In the genomic region with DNA sequence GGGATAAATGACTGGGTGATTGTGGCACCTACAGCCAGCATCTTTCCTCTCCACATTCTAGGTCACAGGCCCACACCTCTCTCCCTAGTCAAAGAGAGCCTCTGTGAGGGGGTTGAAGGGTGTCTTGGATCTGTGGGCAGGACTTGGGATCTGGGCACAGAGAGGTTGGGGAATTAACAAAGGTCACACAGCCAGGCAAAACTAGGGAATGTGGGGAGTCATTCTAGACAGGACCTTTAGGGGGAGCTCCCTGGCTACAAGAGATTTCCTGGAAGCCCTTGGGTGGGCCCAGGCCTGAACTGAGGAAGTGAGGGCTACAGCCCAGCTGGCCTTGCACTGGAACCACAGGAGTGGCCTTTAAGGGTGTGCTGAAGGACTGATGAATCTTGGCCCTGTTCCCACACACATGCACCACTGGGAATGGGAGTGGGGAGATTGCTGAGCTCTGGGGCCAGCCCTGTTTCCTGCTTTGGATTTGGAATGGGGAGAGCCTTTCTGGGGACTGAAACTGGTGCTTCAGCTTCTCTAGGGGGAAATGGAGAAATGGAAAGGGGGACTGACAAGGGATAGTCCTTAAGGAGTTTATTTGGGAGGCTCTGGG, we compare ENCODE assay signal across 8 cellular contexts. TPM values are rescaled to one million over a fixed set of nuclear protein-coding genes. Genes with fewer than 3 reads are reported as not detected.
DNase-seq lines count a peak whose midpoint lies in the region; ATAC-seq and TF ChIP-seq lines count a peak whose summit lies in the region.

No MANE protein-coding gene starts in this region.

- peak overlapping the region; percentile 25 for H3K4me3 Mint-ChIP-seq in neural progenitor cell

- H3K27ac Mint-ChIP-seq in neural progenitor cell: peak overlapping the region; percentile 76

- no peaks in the 10 kb centered on the region for H3K79me2 ChIP-seq in neural progenitor cell (ENCODE audit: low read depth)

- no peak overlapping the region for H2AFZ ChIP-seq in neural progenitor cell (replicated peaks)

- peaks cover 74% of the 10 kb centered on the region for H4K20me1 ChIP-seq in neural progenitor cell (ENCODE audit: low read depth)

- H3K9me3 ChIP-seq in neural progenitor cell (ENCODE audit: low read depth): no peaks in the 10 kb centered on the region

- H3K4me1 Mint-ChIP-seq in neural progenitor cell: peaks cover 66% of the 10 kb centered on the region

- no peaks in the 10 kb centered on the region for H3K36me3 Mint-ChIP-seq in neural progenitor cell

- H3K27ac ChIP-seq in neural progenitor cell: no peak overlapping the region

- H3K27me3 ChIP-seq in neural progenitor cell: peaks cover 4% of the 10 kb centered on the region

- ATAC-seq in GM18498 (IDR thresholded peaks at IDR 0.05; ENCODE audit: unreplicated experiment) (no peak), HG02885 (IDR thresholded peaks at IDR 0.05; ENCODE audit: poor library complexity, unreplicated experiment) (no peak)

- no peaks in the 10 kb centered on the region for H3K36me3 ChIP-seq in neural progenitor cell

- peak overlapping the region; percentile 24 for H3K4me3 ChIP-seq in GM12864 (ENCODE audit: low read depth, low read length)
- H3K4me3 ChIP-seq in foreskin fibroblast (ENCODE audit: low read depth in 1 of 2, low read length in 2 of 2): no peak overlapping the region
- H3K4me3 ChIP-seq in neural progenitor cell: no peak overlapping the region

- peaks cover 31% of the 10 kb centered on the region for H3K4me1 ChIP-seq in neural progenitor cell

- H3K27me3 Mint-ChIP-seq in neural progenitor cell (ENCODE audit: insufficient read depth, low read depth): peaks cover 24% of the 10 kb centered on the region

- no peaks in the 10 kb centered on the region for H3K9me3 Mint-ChIP-seq in neural progenitor cell

- H3K9ac ChIP-seq in neural progenitor cell: no peak overlapping the region

- TF ChIP-seq CTCF in GM12864 (IDR thresholded peaks at IDR 0.05; ENCODE audit: low read depth, low read length, missing control alignments) (peak; percentile 78), foreskin fibroblast (IDR thresholded peaks at IDR 0.05; ENCODE audit: low read depth, low read length) (peak; percentile 71), neural progenitor cell (IDR thresholded peaks at IDR 0.05) (peak; percentile 55)

- peaks cover 59% of the 10 kb centered on the region for H3F3A ChIP-seq in neural progenitor cell (ENCODE audit: low read depth)

- H3K4me2 ChIP-seq in neural progenitor cell: no peak overlapping the region

- DNase-seq in AG08396 (ENCODE audit: low spot score): peak; percentile 86
- no peak for DNase-seq in GM12864 (ENCODE audit: low read depth)
- peak; percentile 20 for DNase-seq in NCI-H2107 treated with DMSO at 0.1 percent for 48 hours (lab: John Stamatoyannopoulos, UW; ENCODE audit: unreplicated experiment)
- DNase-seq in activated CD8-positive, alpha-beta memory T cell treated with anti-CD3 and anti-CD28 coated beads, Interleukin-2, amount 50 U/mL, for 48 hours: peak; percentile 62
- peak; percentile 95 to 96 for DNase-seq in foreskin fibroblast
- peak; percentile 67 for DNase-seq in neural progenitor cell (ENCODE audit: low spot score)

RNA-seq across cellular contexts. Expression of a gene that starts 12.4 kb away (rescaled TPM):
- 17.2 and 25.6 TPM in 2 replicates for total RNA-seq in neural progenitor cell (ENCODE audit: low replicate concordance)
